In the genomic region with DNA sequence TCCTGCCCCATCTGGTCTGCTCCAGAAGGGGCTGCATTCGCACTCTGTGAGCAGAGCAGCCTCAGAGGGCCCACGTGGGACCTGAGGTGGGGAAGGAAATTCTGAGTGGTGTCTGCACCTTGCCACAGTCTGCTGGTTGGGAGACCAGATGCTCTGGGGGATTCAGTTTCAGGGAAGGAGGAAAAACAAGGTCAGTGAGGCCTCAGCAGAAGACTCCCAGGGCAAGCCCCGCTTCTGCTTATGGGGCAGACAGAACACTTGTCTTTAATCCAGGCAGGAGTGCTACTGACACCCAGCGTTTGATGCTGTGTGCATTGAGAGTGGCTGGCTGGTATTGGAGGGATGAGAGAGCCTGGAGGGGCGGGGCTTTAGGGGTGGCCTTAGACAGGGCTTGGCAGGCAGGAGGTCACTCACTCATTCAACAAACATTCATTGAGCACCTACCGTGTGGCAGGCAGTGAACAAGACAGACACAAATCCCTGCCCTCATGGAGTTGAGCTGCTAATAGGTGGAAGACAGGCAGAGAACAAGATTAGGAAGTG, we compare ENCODE assay signal across 16 cellular contexts. TPM values are rescaled to one million over a fixed set of nuclear protein-coding genes. Genes with fewer than 3 reads are reported as not detected.
A peak's percentile ranks its signal among the peaks of the same experiment; 100 is the strongest.
DNase-seq lines count a peak whose midpoint lies in the region; ATAC-seq, FAIRE-seq and TF ChIP-seq lines count a peak whose summit lies in the region.
"Had no signal": no experiment of that assay in that cellular context is flagged by ENCODE, and none has a peak within 500 bp of the region (broad histone marks: within the 10 kb centered on the region; RNA-seq: fewer than 3 reads in every experiment).

No MANE protein-coding gene starts in this region.

- no peak for FAIRE-seq in small intestine (lab: Jason Lieb, UNC)
- FAIRE-seq: urothelium cell line had no signal

- peaks cover 0 to 4% (median 0%) of the 10 kb centered on the region in 11 experiments; a peak in 2 of 22 replicates for H4K20me1 ChIP-seq in BLaER1 treated with 17β-estradiol and CSF1 and Interleukin-3, amounts not matched to agents 10 nM and 100 nM

- 0 out of 22 replicates have a peak, but pooled peaks cover 0 to 6% (median 0%) of the 10 kb centered on the region in 11 experiments for H3K9me3 ChIP-seq in BLaER1 treated with 17β-estradiol and CSF1 and Interleukin-3, amounts not matched to agents 10 nM and 100 nM (replicated peaks in 1 of 11)
- H3K9me3 ChIP-seq in small intestine (ENCODE audit: control insufficient read depth, low read depth) (no peaks in the 10 kb centered on the region), A673 (ENCODE audit: low read depth, low read length, poor library complexity, severe bottlenecking) (no peaks in the 10 kb centered on the region), tibial artery (no peaks in the 10 kb centered on the region)

- no peaks in the 10 kb centered on the region for H3K27me3 ChIP-seq in BLaER1 treated with 17β-estradiol and CSF1 and Interleukin-3, amounts not matched to agents 10 nM and 100 nM
- H3K27me3 ChIP-seq in small intestine (ENCODE audit: control insufficient read depth in 2 of 2, insufficient read depth in 2 of 2, low read length in 2 of 2) = no peaks in the 10 kb centered on the region
- H3K27me3 ChIP-seq in A673 (replicated peaks; ENCODE audit: insufficient read depth, low read depth, low read length, poor library complexity) = no peaks in the 10 kb centered on the region
- peaks cover 0 to 4% of the 10 kb centered on the region in 2 donors for H3K27me3 ChIP-seq in tibial artery

- H3K36me3 Mint-ChIP-seq in activated T-helper 2 cell treated with anti-CD3 and anti-CD28 coated beads, Interferon-gamma antibody, Interleukin-2, Interleukin-4, amounts not matched to agents 10 μg/mL and 5 μg/mL and 100 μg/mL, durations not matched to agents 14 hours and 24 hours and 36 hours (ENCODE audit: low read depth) = no peaks in the 10 kb centered on the region
- H3K36me3 Mint-ChIP-seq: activated naive CD4-positive, alpha-beta T cell treated with anti-CD3 and anti-CD28 coated beads, Interleukin-2, amount 50 U/mL, for 72 hours had no signal

- H3K9me3 Mint-ChIP-seq in activated T-helper 2 cell treated with anti-CD3 and anti-CD28 coated beads, Interferon-gamma antibody, Interleukin-2, Interleukin-4, amounts not matched to agents 10 μg/mL and 5 μg/mL and 100 μg/mL, durations not matched to agents 14 hours and 24 hours and 36 hours = no peaks in the 10 kb centered on the region
- H3K9me3 Mint-ChIP-seq: activated naive CD4-positive, alpha-beta T cell treated with anti-CD3 and anti-CD28 coated beads, Interleukin-2, amount 50 U/mL, for 72 hours had no signal

- H3K9ac ChIP-seq in BLaER1 treated with 17β-estradiol and CSF1 and Interleukin-3, amounts not matched to agents 10 nM and 100 nM = peak overlapping the region in 9 of 11 experiments; percentile 36 to 71 (median 59); a peak in 16 of 22 replicates

- peak overlapping the region; percentile 5 for H3K27ac Mint-ChIP-seq in activated T-helper 2 cell treated with anti-CD3 and anti-CD28 coated beads, Interferon-gamma antibody, Interleukin-2, Interleukin-4, amounts not matched to agents 10 μg/mL and 5 μg/mL and 100 μg/mL, durations not matched to agents 14 hours and 24 hours and 36 hours
- H3K27ac Mint-ChIP-seq: activated naive CD4-positive, alpha-beta T cell treated with anti-CD3 and anti-CD28 coated beads, Interleukin-2, amount 50 U/mL, for 72 hours had no signal

- TF ChIP-seq CTCF in NB4 (IDR thresholded peaks at IDR 0.05; ENCODE audit: low read depth, low read length) (no peak), A673 (conservative IDR thresholded peaks at IDR 0.05; ENCODE audit: low read depth, low read length) (no peak), tibial artery (IDR thresholded peaks at IDR 0.05) (no peak)

- no TSS peak for BruUV-seq in A673 (replicated peaks; lab: Mats Ljungman, UMichigan)

- no peaks in the 10 kb centered on the region for H3K36me3 ChIP-seq in BLaER1 treated with 17β-estradiol and CSF1 and Interleukin-3, amounts not matched to agents 10 nM and 100 nM
- H3K36me3 ChIP-seq in small intestine (ENCODE audit: control insufficient read depth in 2 of 2, insufficient read depth in 2 of 2, low read length in 2 of 2) (no peaks in the 10 kb centered on the region), A673 (ENCODE audit: insufficient read depth, low read length, poor library complexity, severe bottlenecking) (no peaks in the 10 kb centered on the region), tibial artery (no peaks in the 10 kb centered on the region)

- no peaks in the 10 kb centered on the region for H3K27me3 Mint-ChIP-seq in activated T-helper 2 cell treated with anti-CD3 and anti-CD28 coated beads, Interferon-gamma antibody, Interleukin-2, Interleukin-4, amounts not matched to agents 10 μg/mL and 5 μg/mL and 100 μg/mL, durations not matched to agents 14 hours and 24 hours and 36 hours (ENCODE audit: low read depth)

- ATAC-seq in GM18907 (IDR thresholded peaks at IDR 0.05; ENCODE audit: unreplicated experiment) (peak; percentile 41), HG03460 (IDR thresholded peaks at IDR 0.05; ENCODE audit: unreplicated experiment) (no peak)
- ATAC-seq: activated naive CD4-positive, alpha-beta T cell treated with anti-CD3 and anti-CD28 coated beads, Interleukin-2, amount 50 U/mL, for 72 hours had no signal

- peaks cover 14% of the 10 kb centered on the region for H3K4me1 Mint-ChIP-seq in activated T-helper 2 cell treated with anti-CD3 and anti-CD28 coated beads, Interferon-gamma antibody, Interleukin-2, Interleukin-4, amounts not matched to agents 10 μg/mL and 5 μg/mL and 100 μg/mL, durations not matched to agents 14 hours and 24 hours and 36 hours (ENCODE audit: low read depth)

- peak overlapping the region in 2 of 10 experiments; percentile 1 to 13; a peak in 1 of 20 replicates for H3K4me3 ChIP-seq in BLaER1 treated with 17β-estradiol and CSF1 and Interleukin-3, amounts not matched to agents 10 nM and 100 nM
- no peak overlapping the region for H3K4me3 ChIP-seq in NB4 (ENCODE audit: low read depth, low read length)
- H3K4me3 ChIP-seq in small intestine (ENCODE audit: low read depth in 1 of 2, low read length in 2 of 2) = no peak overlapping the region
- H3K4me3 ChIP-seq in A673 (ENCODE audit: low read depth, low read length, poor library complexity, severe bottlenecking) = no peak overlapping the region
- no peak overlapping the region for H3K4me3 ChIP-seq in tibial artery
- H3K4me3 ChIP-seq: PC-9 had no signal

- no peak for TF ChIP-seq POLR2A in NB4 (IDR thresholded peaks at IDR 0.05; ENCODE audit: extremely low read depth, insufficient read length)

- H3K4me1 ChIP-seq in BLaER1 treated with 17β-estradiol and CSF1 and Interleukin-3, amounts not matched to agents 10 nM and 100 nM = peaks cover 37 to 93% (median 69%) of the 10 kb centered on the region in 10 experiments
- peaks cover 0 to 2% of the 10 kb centered on the region in 2 donors for H3K4me1 ChIP-seq in small intestine (ENCODE audit: control insufficient read depth in 2 of 2, insufficient read depth in 1 of 2, low read depth in 1 of 2, low read length in 1 of 2)
- H3K4me1 ChIP-seq in A673 (ENCODE audit: insufficient read depth, low read length, poor library complexity, severe bottlenecking) = no peaks in the 10 kb centered on the region
- H3K4me1 ChIP-seq in tibial artery = no peaks in the 10 kb centered on the region

- H3K4me3 Mint-ChIP-seq in activated T-helper 2 cell treated with anti-CD3 and anti-CD28 coated beads, Interferon-gamma antibody, Interleukin-2, Interleukin-4, amounts not matched to agents 10 μg/mL and 5 μg/mL and 100 μg/mL, durations not matched to agents 14 hours and 24 hours and 36 hours (ENCODE audit: low read depth) = no peak overlapping the region

- intact Hi-C loops in activated T-helper 2 cell treated with anti-CD3 and anti-CD28 coated beads, Interferon-gamma antibody, Interleukin-2, Interleukin-4, amounts not matched to agents 10 μg/mL and 5 μg/mL and 100 μg/mL, durations not matched to agents 14 hours and 24 hours and 36 hours (cut with micrococcal nuclease) = no loop called here
- intact Hi-C loops in A673 (cut with micrococcal nuclease; ENCODE audit: unreplicated experiment) = loop anchor here (10.0 kb wide), 1 partner anchor 207 kb away; no protein-coding TSS in a partner anchor
- intact Hi-C loops in tibial artery (cut with DNase I; ENCODE audit: low total_unique reads) = no loop called here

- CTCF ChIA-PET in A673 (lab: Charles Lee) = interaction anchor here (0.7 kb wide), 1 partner anchor 91 kb away, joined by 4 read pairs; no protein-coding TSS in a partner anchor

- WGBS in small intestine, 3 donors = 49 to 61% (median 50%) methylated on average over 6 of the region's 6 CpGs

- H3K4me2 ChIP-seq in BLaER1 treated with 17β-estradiol and CSF1 and Interleukin-3, amounts not matched to agents 10 nM and 100 nM = peak overlapping the region; percentile 51 to 86 (median 72)
- H3K4me2 ChIP-seq: PC-9 had no signal

- POLR2A ChIA-PET in A673 (lab: Charles Lee; ENCODE audit: low non-redundant PET) = no interaction called here

- peak overlapping the region in 10 of 11 experiments; percentile 2 to 79 (median 73); a peak in 19 of 22 replicates for H3K27ac ChIP-seq in BLaER1 treated with 17β-estradiol and CSF1 and Interleukin-3, amounts not matched to agents 10 nM and 100 nM
- H3K27ac ChIP-seq in small intestine (ENCODE audit: low read depth in 1 of 2, low read length in 1 of 2) = no peak overlapping the region
- no peak overlapping the region for H3K27ac ChIP-seq in A673 (ENCODE audit: low read depth, low read length, poor library complexity, severe bottlenecking)
- no peak overlapping the region for H3K27ac ChIP-seq in tibial artery
- H3K27ac ChIP-seq: PC-9 had no signal

- DNase-seq in NB4 (ENCODE audit: low read depth) (peak; percentile 54), small intestine (no peak), A673 (ENCODE audit: low spot score) (no peak), tibial artery (no peak)
- DNase-seq in activated T-helper 2 cell treated with anti-CD3 and anti-CD28 coated beads, Interferon-gamma antibody, Interleukin-2, Interleukin-4, amounts not matched to agents 10 μg/mL and 5 μg/mL and 100 μg/mL, durations not matched to agents 14 hours and 24 hours and 36 hours (ENCODE audit: low spot score) = no peak
- DNase-seq: dermis blood vessel endothelial cell, mesenchymal stem cell, NCI-H1048, PC-9 had no signal

RNA-seq across cellular contexts. Expression of a gene that starts 4.9 kb away (rescaled TPM):
- total RNA-seq in activated T-helper 2 cell treated with anti-CD3 and anti-CD28 coated beads, Interferon-gamma antibody, Interleukin-2, Interleukin-4, amounts not matched to agents 10 μg/mL and 5 μg/mL and 100 μg/mL, durations not matched to agents 14 hours and 24 hours and 36 hours = 0.14 TPM in 1 of 2 replicates, not detected in the other
- polyA plus RNA-seq in small intestine = under 1 TPM in 1 of 3 donors, not detected in 2; 0.55 TPM
- not detected in 2 replicates for total RNA-seq in A673 (2021)
- total RNA-seq: dermis blood vessel endothelial cell, PC-9, renal cortical epithelial cell had no signal
- polyA plus RNA-seq: BJ had no signal

RNA-seq across cellular contexts. Expression of a gene that starts 6.1 kb away (rescaled TPM):
- 129 and 136 TPM in 2 replicates for total RNA-seq in activated T-helper 2 cell treated with anti-CD3 and anti-CD28 coated beads, Interferon-gamma antibody, Interleukin-2, Interleukin-4, amounts not matched to agents 10 μg/mL and 5 μg/mL and 100 μg/mL, durations not matched to agents 14 hours and 24 hours and 36 hours
- 100 to 1,000 TPM; 597 to 818 (median 651) TPM for polyA plus RNA-seq in small intestine
- 180 and 196 TPM in 2 replicates for total RNA-seq in A673 (2021)

RNA-seq across cellular contexts. Expression of a gene that starts 48.6 kb away (rescaled TPM):
- total RNA-seq in activated T-helper 2 cell treated with anti-CD3 and anti-CD28 coated beads, Interferon-gamma antibody, Interleukin-2, Interleukin-4, amounts not matched to agents 10 μg/mL and 5 μg/mL and 100 μg/mL, durations not matched to agents 14 hours and 24 hours and 36 hours = 128 and 134 TPM in 2 replicates
- polyA plus RNA-seq in small intestine = 100 to 1,000 TPM; 147 to 234 (median 165) TPM
- 189 and 203 TPM in 2 replicates for total RNA-seq in A673 (2021)

RNA-seq across cellular contexts. Expression of a gene that starts 59.8 kb away (rescaled TPM):
- total RNA-seq in activated T-helper 2 cell treated with anti-CD3 and anti-CD28 coated beads, Interferon-gamma antibody, Interleukin-2, Interleukin-4, amounts not matched to agents 10 μg/mL and 5 μg/mL and 100 μg/mL, durations not matched to agents 14 hours and 24 hours and 36 hours = 113 TPM in 2 replicates
- polyA plus RNA-seq in small intestine = 10 to 100 TPM; 39.4 to 45.3 (median 43.2) TPM
- 105 and 122 TPM in 2 replicates for total RNA-seq in A673 (2021)

Comparison
In these comparisons a context has a peak if more than half of its experiments do, and no peak if none do; other contexts are left out.
1. H3K27ac ChIP-seq: peak in BLaER1 treated with 17β-estradiol and CSF1 and Interleukin-3, amounts not matched to agents 10 nM and 100 nM (10 of 11); none in small intestine (0 of 2), A673 (single experiment) and tibial artery (0 of 2).